16 cellular contexts compared by ENCODE assay signal in the genomic region with DNA sequence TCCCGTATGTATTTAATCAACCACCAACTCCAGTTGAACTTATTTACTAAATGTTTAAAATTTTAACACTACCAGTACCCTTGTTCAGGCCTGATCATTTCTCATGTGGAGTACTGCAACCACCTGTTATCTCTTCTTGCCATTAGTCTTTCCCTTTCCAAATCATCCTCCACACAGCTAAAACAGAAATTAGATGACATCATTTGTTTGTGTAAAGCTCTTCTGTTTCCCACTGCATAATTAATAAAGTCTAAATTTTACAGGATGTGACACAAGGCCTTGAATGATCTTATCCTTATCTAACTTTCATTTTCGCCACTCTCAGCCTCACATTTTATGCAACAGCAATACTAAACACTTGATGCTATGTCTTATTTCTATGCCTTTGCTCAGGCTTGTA. TPM values are rescaled to one million over a fixed set of nuclear protein-coding genes. Genes with fewer than 3 reads are reported as not detected.
DNase-seq lines count a peak whose midpoint lies in the region; ATAC-seq, FAIRE-seq and TF ChIP-seq lines count a peak whose summit lies in the region.
"Had no signal": no experiment of that assay in that cellular context is flagged by ENCODE, and none has a peak within 500 bp of the region (broad histone marks: within the 10 kb centered on the region; RNA-seq: fewer than 3 reads in every experiment).

No MANE protein-coding gene starts in this region.

- no peaks in the 10 kb centered on the region for H3K9me3 ChIP-seq in K562 (replicated peaks; ENCODE audit: control insufficient read depth, insufficient read depth, low read depth, low read length)
- H3K9me3 ChIP-seq: A549, Caco-2, HAP-1 had no signal

- POLR2A ChIA-PET in K562 (lab: Yijun Ruan, JAX): interaction anchor here (4.3 kb wide), 1 partner anchor 8 kb away, joined by 22 read pairs; no protein-coding TSS in a partner anchor
- POLR2A ChIA-PET in naive thymus-derived CD8-positive, alpha-beta T cell (lab: Charles Lee): interaction anchor here (0.6 kb wide), 1 partner anchor 38 kb away, joined by 4 read pairs; no protein-coding TSS in a partner anchor

- DNase-seq in stimulated activated naive CD8-positive, alpha-beta T cell treated with anti-CD3 and anti-CD28 coated beads, Interleukin-15, Interleukin-2, amounts not matched to agents 100 U/mL and 50 U/mL, for 24 hours: no peak
- no peak for DNase-seq in K562 (ENCODE audit: extremely low read depth in 1 of 4, low spot score in 3 of 4)
- DNase-seq in progenitor cell of endocrine pancreas (ENCODE audit: low spot score, unreplicated experiment): no peak
- no peak for DNase-seq in activated CD8-positive, alpha-beta memory T cell treated with anti-CD3 and anti-CD28 coated beads, Interleukin-2, amount 50 U/mL, for 48 hours
- DNase-seq in naive thymus-derived CD8-positive, alpha-beta T cell: no peak
- DNase-seq: Caco-2; CD8-positive, alpha-beta memory T cell; DND-41; GDM1; HFFc6 had no signal

- peaks cover 52% of the 10 kb centered on the region for H3K36me3 Mint-ChIP-seq in stimulated activated naive CD8-positive, alpha-beta T cell treated with anti-CD3 and anti-CD28 coated beads, Interleukin-15, Interleukin-2, amounts not matched to agents 100 ng/mL and 50 ng/mL, for 24 hours (ENCODE audit: low read depth)
- H3K36me3 Mint-ChIP-seq in progenitor cell of endocrine pancreas (ENCODE audit: insufficient read depth): peaks cover 38% of the 10 kb centered on the region
- H3K36me3 Mint-ChIP-seq in naive thymus-derived CD8-positive, alpha-beta T cell: peaks cover 5 to 85% (median 53%) of the 10 kb centered on the region in 3 donors

- H3K9me1 ChIP-seq in K562 (ENCODE audit: control insufficient read depth, insufficient read depth, low read length): no peaks in the 10 kb centered on the region

- CTCF ChIA-PET in K562 (lab: Yijun Ruan, JAX; ENCODE audit: low intra/inter-chr PET ratio): no interaction called here

- in situ Hi-C loops in K562 (cut with MboI): loop anchor here (10.0 kb wide), 1 partner anchor 380 kb away; no protein-coding TSS in a partner anchor

- TF ChIP-seq EP300 in K562 (IDR thresholded peaks at IDR 0.05; ENCODE audit: low read length): no peak

- no peaks in the 10 kb centered on the region for H4K20me1 ChIP-seq in K562 (replicated peaks; ENCODE audit: control insufficient read depth, insufficient read depth, low read length)

- TF ChIP-seq RAD21 in K562 (CRISPR knock-in tag; conservative IDR thresholded peaks at IDR 0.05 in 1 of 2, IDR thresholded peaks at IDR 0.05 in 1 of 2): no peak

- no peak for TF ChIP-seq POLR2A in K562 (conservative IDR thresholded peaks at IDR 0.05)

- H3K27ac Mint-ChIP-seq in stimulated activated naive CD8-positive, alpha-beta T cell treated with anti-CD3 and anti-CD28 coated beads, Interleukin-15, Interleukin-2, amounts not matched to agents 100 ng/mL and 50 ng/mL, for 24 hours: peak overlapping the region; percentile 36
- H3K27ac Mint-ChIP-seq in progenitor cell of endocrine pancreas: peak overlapping the region; percentile 19
- H3K27ac Mint-ChIP-seq in naive thymus-derived CD8-positive, alpha-beta T cell: peak overlapping the region in 3 of 10 donors; percentile 17 to 83 (median 52)
- H3K27ac Mint-ChIP-seq: CD8-positive, alpha-beta memory T cell; HFFc6 had no signal

- no peak for ATAC-seq in stimulated activated naive CD8-positive, alpha-beta T cell treated with anti-CD3 and anti-CD28 coated beads, Interleukin-15, Interleukin-2, amounts not matched to agents 100 U/mL and 50 U/mL, for 24 hours
- ATAC-seq in K562: no peak
- no peak for ATAC-seq in naive thymus-derived CD8-positive, alpha-beta T cell
- ATAC-seq: A549 had no signal

- FAIRE-seq in K562 (lab: Jason Lieb, UNC): no peak
- FAIRE-seq: A549, GM12892, H1 had no signal

- H3K36me3 ChIP-seq in K562 (ENCODE audit: control insufficient read depth, insufficient read depth, low read length): peaks cover 41% of the 10 kb centered on the region

- H3K4me3 Mint-ChIP-seq in stimulated activated naive CD8-positive, alpha-beta T cell treated with anti-CD3 and anti-CD28 coated beads, Interleukin-15, Interleukin-2, amounts not matched to agents 100 ng/mL and 50 ng/mL, for 24 hours: no peak overlapping the region
- H3K4me3 Mint-ChIP-seq in progenitor cell of endocrine pancreas (ENCODE audit: low read depth): no peak overlapping the region
- H3K4me3 Mint-ChIP-seq in naive thymus-derived CD8-positive, alpha-beta T cell: no peak overlapping the region
- H3K4me3 Mint-ChIP-seq: CD14-positive monocyte; CD8-positive, alpha-beta memory T cell; HFFc6 had no signal

- H3K27me3 Mint-ChIP-seq in stimulated activated naive CD8-positive, alpha-beta T cell treated with anti-CD3 and anti-CD28 coated beads, Interleukin-15, Interleukin-2, amounts not matched to agents 100 ng/mL and 50 ng/mL, for 24 hours: no peaks in the 10 kb centered on the region
- no peaks in the 10 kb centered on the region for H3K27me3 Mint-ChIP-seq in progenitor cell of endocrine pancreas
- no peaks in the 10 kb centered on the region for H3K27me3 Mint-ChIP-seq in naive thymus-derived CD8-positive, alpha-beta T cell
- H3K27me3 Mint-ChIP-seq: CD8-positive, alpha-beta memory T cell had no signal

- H3K4me2 ChIP-seq in K562 (ENCODE audit: insufficient read depth, low read length): no peak overlapping the region
- H3K4me2 ChIP-seq: A549 had no signal

- no peaks in the 10 kb centered on the region for H3K4me1 Mint-ChIP-seq in stimulated activated naive CD8-positive, alpha-beta T cell treated with anti-CD3 and anti-CD28 coated beads, Interleukin-15, Interleukin-2, amounts not matched to agents 100 ng/mL and 50 ng/mL, for 24 hours (ENCODE audit: low read depth)
- peaks cover 12% of the 10 kb centered on the region for H3K4me1 Mint-ChIP-seq in progenitor cell of endocrine pancreas (ENCODE audit: low read depth)
- no peaks in the 10 kb centered on the region for H3K4me1 Mint-ChIP-seq in naive thymus-derived CD8-positive, alpha-beta T cell
- H3K4me1 Mint-ChIP-seq: CD14-positive monocyte; CD8-positive, alpha-beta memory T cell had no signal

- H3K9me3 Mint-ChIP-seq in stimulated activated naive CD8-positive, alpha-beta T cell treated with anti-CD3 and anti-CD28 coated beads, Interleukin-15, Interleukin-2, amounts not matched to agents 100 ng/mL and 50 ng/mL, for 24 hours: no peaks in the 10 kb centered on the region
- peaks cover 7% of the 10 kb centered on the region for H3K9me3 Mint-ChIP-seq in progenitor cell of endocrine pancreas (ENCODE audit: low read depth)
- peaks cover 0 to 7% (median 0%) of the 10 kb centered on the region in 9 donors for H3K9me3 Mint-ChIP-seq in naive thymus-derived CD8-positive, alpha-beta T cell
- H3K9me3 Mint-ChIP-seq: CD14-positive monocyte; CD8-positive, alpha-beta memory T cell; HFFc6 had no signal

- H3K9ac ChIP-seq in K562 (ENCODE audit: insufficient read depth in 1 of 2, low read depth in 2 of 2, low read length in 2 of 2): no peak overlapping the region

- BruUV-seq in K562 (replicated peaks; lab: Mats Ljungman, UMichigan): no TSS peak

- no peak overlapping the region for H2AFZ ChIP-seq in K562 (ENCODE audit: low read depth, low read length)

- no peak overlapping the region for H3K27ac ChIP-seq in K562 (ENCODE audit: extremely low read depth, low read depth, low read length)
- H3K27ac ChIP-seq: A549 had no signal

- no peaks in the 10 kb centered on the region for H3K79me2 ChIP-seq in K562 (ENCODE audit: control insufficient read depth, insufficient read depth, low read length)

- TF ChIP-seq CTCF in K562 (IDR thresholded peaks at IDR 0.05 in 2 of 3, conservative IDR thresholded peaks at IDR 0.05 in 1 of 3; ENCODE audit: insufficient read depth in 2 of 3, low read depth in 1 of 3, low read length in 3 of 3) (no peak), progenitor cell of endocrine pancreas (IDR thresholded peaks at IDR 0.05; ENCODE audit: unreplicated experiment) (no peak)

- WGBS in K562 (ENCODE audit: insufficient coverage, low coverage, missing lambda C conversion rate): 77% methylated on average over 2 of the region's 2 CpGs

- H3K4me1 ChIP-seq in K562 (replicated peaks in 1 of 2; ENCODE audit: control insufficient read depth in 2 of 2, insufficient read depth in 2 of 2, low read length in 2 of 2): no peaks in the 10 kb centered on the region
- H3K4me1 ChIP-seq: A549, Caco-2, HAP-1 had no signal

- intact Hi-C loops in K562 (cut with micrococcal nuclease): no loop called here

- no peaks in the 10 kb centered on the region for H3K27me3 ChIP-seq in K562 (ENCODE audit: control insufficient read depth in 2 of 2, insufficient read depth in 2 of 2, low read length in 2 of 2)

- H3K4me3 ChIP-seq in K562: no peak overlapping the region
- H3K4me3 ChIP-seq: A549, HAP-1 had no signal

RNA-seq across cellular contexts. Expression of a gene that starts 24.4 kb away (rescaled TPM):
- 16.4 and 43.1 TPM in 2 replicates for total RNA-seq in K562 (2011; cell fraction: chromatin; rRNA removed; ENCODE audit: low replicate concordance)
- 6.7 and 11.3 TPM in 2 replicates for total RNA-seq in K562 (2011; cell fraction: nucleolus; rRNA removed)
- total RNA-seq in K562 (2011; cell fraction: nucleoplasm; rRNA removed): 20.4 and 29.3 TPM in 2 replicates
- total RNA-seq in K562 (2014; rRNA removed) (7.9 and 13.2 TPM in 2 replicates), K562 (2014; rRNA removed; fragmentation: Illumina TruSeq; extraction: Trizol) (19.6 and 22.8 TPM in 2 replicates), K562 (2015; rRNA removed; fragmentation: Illumina TruSeq; extraction: Trizol) (14.8 and 17.0 TPM in 2 replicates), K562 (2021) (16.2 and 22.0 TPM in 2 replicates), progenitor cell of endocrine pancreas (28.4 and 36.6 TPM in 2 replicates)
- polyA plus RNA-seq in K562 (2011; rRNA removed) (17.7 and 23.1 TPM in 2 replicates), K562 (2014; fragmentation: Illumina TruSeq; extraction: Trizol) (11.7 and 13.2 TPM in 2 replicates), K562 (2014; fragmentation: Nextera tagmentation; extraction: Ambion mirVana) (1 to 10 TPM; 4.1 to 7.2 TPM), K562 (2014; rRNA removed) (10.1 and 10.2 TPM in 2 replicates)
- 4.3 and 8.2 TPM in 2 replicates for polyA plus RNA-seq in K562 (2011; cell fraction: cytosol; rRNA removed)
- 11.5 and 14.9 TPM in 2 replicates for polyA plus RNA-seq in K562 (2011; cell fraction: nucleus; rRNA removed)
- polyA plus RNA-seq in K562 (2012): 7.9 and 8.2 TPM in 2 replicates
- 41.4 and 50.0 TPM in 2 replicates for polyA minus RNA-seq in K562 (2011; rRNA and poly(A)+ RNA removed)
- 10.5 and 13.2 TPM in 2 replicates for polyA minus RNA-seq in K562 (2011; cell fraction: cytosol; rRNA and poly(A)+ RNA removed)
- 20.5 and 41.5 TPM in 2 replicates for polyA minus RNA-seq in K562 (2011; cell fraction: nucleus; rRNA and poly(A)+ RNA removed)
- 10 to 100 TPM; 21.6 to 22.5 TPM for total RNA-seq in naive thymus-derived CD8-positive, alpha-beta T cell
- polyA plus RNA-seq in naive thymus-derived CD8-positive, alpha-beta T cell: 1 to 10 TPM; 5.7 to 9.4 (median 6.9) TPM

RNA-seq across cellular contexts. Expression of a gene that starts 24.5 kb away (rescaled TPM):
- 46.6 and 73.0 TPM in 2 replicates for total RNA-seq in K562 (2011; cell fraction: chromatin; rRNA removed; ENCODE audit: low replicate concordance)
- total RNA-seq in K562 (2011; cell fraction: nucleolus; rRNA removed): 16.8 and 17.2 TPM in 2 replicates
- 22.1 and 23.6 TPM in 2 replicates for total RNA-seq in K562 (2011; cell fraction: nucleoplasm; rRNA removed)
- 43.9 and 44.5 TPM in 2 replicates for total RNA-seq in K562 (2014; rRNA removed)
- total RNA-seq in K562 (2014; rRNA removed; fragmentation: Illumina TruSeq; extraction: Trizol): 112 and 126 TPM in 2 replicates
- total RNA-seq in K562 (2015; rRNA removed; fragmentation: Illumina TruSeq; extraction: Trizol): 74.1 and 76.5 TPM in 2 replicates
- total RNA-seq in K562 (2021): 74.8 and 75.0 TPM in 2 replicates
- polyA plus RNA-seq in K562 (2011; rRNA removed): 63.3 and 105 TPM in 2 replicates
- polyA plus RNA-seq in K562 (2011; cell fraction: cytosol; rRNA removed): 21.0 and 37.9 TPM in 2 replicates
- polyA plus RNA-seq in K562 (2011; cell fraction: nucleus; rRNA removed): 28.3 and 31.4 TPM in 2 replicates
- 21.5 and 53.6 TPM in 2 replicates for polyA plus RNA-seq in K562 (2012)
- 89.0 and 110 TPM in 2 replicates for polyA plus RNA-seq in K562 (2014; fragmentation: Illumina TruSeq; extraction: Trizol)
- polyA plus RNA-seq in K562 (2014; fragmentation: Nextera tagmentation; extraction: Ambion mirVana): 100 to 1,000 TPM in 1 of 2 experiments, 10 to 100 TPM in 1; 51.7 to 122 TPM
- 40.6 and 44.0 TPM in 2 replicates for polyA plus RNA-seq in K562 (2014; rRNA removed)
- polyA minus RNA-seq in K562 (2011; rRNA and poly(A)+ RNA removed): 243 and 326 TPM in 2 replicates
- polyA minus RNA-seq in K562 (2011; cell fraction: cytosol; rRNA and poly(A)+ RNA removed): 33.9 and 74.5 TPM in 2 replicates
- 22.3 and 40.9 TPM in 2 replicates for polyA minus RNA-seq in K562 (2011; cell fraction: nucleus; rRNA and poly(A)+ RNA removed)
- total RNA-seq in progenitor cell of endocrine pancreas: 28.6 and 32.6 TPM in 2 replicates
- 10 to 100 TPM; 29.3 to 30.5 TPM for total RNA-seq in naive thymus-derived CD8-positive, alpha-beta T cell
- 10 to 100 TPM; 17.4 to 41.9 (median 27.7) TPM for polyA plus RNA-seq in naive thymus-derived CD8-positive, alpha-beta T cell
